ENCODE assay signal across 8 cellular contexts in genomic region chr3:197654997-197655328, GRCh38.
DNase-seq lines count a peak whose midpoint lies in the region; ATAC-seq lines count a peak whose summit lies in the region.
"Not testable (repeated sequence)": the region's sequence is repeated elsewhere in the genome, so short reads cannot be mapped to it uniquely, and the experiment has no call there.

No MANE protein-coding gene starts in this region.

- CTCF ChIA-PET in activated CD8-positive, alpha-beta T cell treated with anti-CD3 and anti-CD28 coated beads, Interleukin-2, amount 10 ng/mL, durations not matched to agents 7 days and 5 days (lab: Charles Lee) = not testable (repeated sequence)

- not testable (repeated sequence) for H3K4me3 Mint-ChIP-seq in activated CD8-positive, alpha-beta T cell treated with anti-CD3 and anti-CD28 coated beads, Interleukin-2, amount 10 ng/mL, durations not matched to agents 7 days and 5 days
- H3K4me3 Mint-ChIP-seq in stimulated activated naive CD8-positive, alpha-beta T cell treated with anti-CD3 and anti-CD28 coated beads, Interleukin-15, amount 100 ng/mL, for 72 hours = peak overlapping the region in 1 of 2 donors; percentile 18

- not testable (repeated sequence) for DNase-seq in activated CD8-positive, alpha-beta T cell treated with anti-CD3 and anti-CD28 coated beads, Interleukin-2, amount 10 ng/mL, durations not matched to agents 7 days and 5 days; left ventricle myocardium superior; stimulated activated naive CD8-positive, alpha-beta T cell treated with anti-CD3 and anti-CD28 coated beads, Interleukin-15, amount 100 ng/mL, for 72 hours

- POLR2A ChIA-PET in activated CD8-positive, alpha-beta T cell treated with anti-CD3 and anti-CD28 coated beads, Interleukin-2, amount 10 ng/mL, durations not matched to agents 7 days and 5 days (lab: Charles Lee) = not testable (repeated sequence)

- H3K27me3 Mint-ChIP-seq in activated CD8-positive, alpha-beta T cell treated with anti-CD3 and anti-CD28 coated beads, Interleukin-2, amount 10 ng/mL, durations not matched to agents 7 days and 5 days (ENCODE audit: low read depth); stimulated activated naive CD8-positive, alpha-beta T cell treated with anti-CD3 and anti-CD28 coated beads, Interleukin-15, amount 100 ng/mL, for 72 hours: not testable (repeated sequence)

- H3K4me1 Mint-ChIP-seq in activated CD8-positive, alpha-beta T cell treated with anti-CD3 and anti-CD28 coated beads, Interleukin-2, amount 10 ng/mL, durations not matched to agents 7 days and 5 days (ENCODE audit: low read depth) = peaks cover 29% of the 10 kb centered on the region
- H3K4me1 Mint-ChIP-seq in stimulated activated naive CD8-positive, alpha-beta T cell treated with anti-CD3 and anti-CD28 coated beads, Interleukin-15, amount 100 ng/mL, for 72 hours = peaks cover 42% of the 10 kb centered on the region

- H3K9me3 Mint-ChIP-seq in activated CD8-positive, alpha-beta T cell treated with anti-CD3 and anti-CD28 coated beads, Interleukin-2, amount 10 ng/mL, durations not matched to agents 7 days and 5 days (ENCODE audit: insufficient read depth); stimulated activated naive CD8-positive, alpha-beta T cell treated with anti-CD3 and anti-CD28 coated beads, Interleukin-15, amount 100 ng/mL, for 72 hours: not testable (repeated sequence)

- intact Hi-C loops in left ventricle myocardium superior (cut with micrococcal nuclease) = not testable (repeated sequence)

- ATAC-seq in GM18498 (IDR thresholded peaks at IDR 0.05; ENCODE audit: unreplicated experiment) (peak; percentile 33), GM19324 (IDR thresholded peaks at IDR 0.05; ENCODE audit: low FRiP score, unreplicated experiment) (peak; percentile 32), GM21528 (IDR thresholded peaks at IDR 0.05; ENCODE audit: low FRiP score, unreplicated experiment) (peak; percentile 40), HG02870 (IDR thresholded peaks at IDR 0.05; ENCODE audit: unreplicated experiment) (peak; percentile 23), HG03378 (IDR thresholded peaks at IDR 0.05; ENCODE audit: unreplicated experiment) (peak; percentile 17), left ventricle myocardium superior (peak; percentile 47)
- ATAC-seq in activated CD8-positive, alpha-beta T cell treated with anti-CD3 and anti-CD28 coated beads, Interleukin-2, amount 10 ng/mL, durations not matched to agents 7 days and 5 days = peak; percentile 56
- ATAC-seq in stimulated activated naive CD8-positive, alpha-beta T cell treated with anti-CD3 and anti-CD28 coated beads, Interleukin-15, amount 100 ng/mL, for 72 hours = peak; percentile 33

- not testable (repeated sequence) for H3K27ac Mint-ChIP-seq in activated CD8-positive, alpha-beta T cell treated with anti-CD3 and anti-CD28 coated beads, Interleukin-2, amount 10 ng/mL, durations not matched to agents 7 days and 5 days; stimulated activated naive CD8-positive, alpha-beta T cell treated with anti-CD3 and anti-CD28 coated beads, Interleukin-15, amount 100 ng/mL, for 72 hours

- not testable (repeated sequence) for H3K36me3 Mint-ChIP-seq in activated CD8-positive, alpha-beta T cell treated with anti-CD3 and anti-CD28 coated beads, Interleukin-2, amount 10 ng/mL, durations not matched to agents 7 days and 5 days (ENCODE audit: low read depth)
